In genomic region chr11:35714882-35715612, GRCh38 we compare ENCODE assay signal across 10 cellular contexts. TPM values are rescaled to one million over a fixed set of nuclear protein-coding genes. Genes with fewer than 3 reads are reported as not detected.
DNase-seq lines count a peak whose midpoint lies in the region; ATAC-seq and TF ChIP-seq lines count a peak whose summit lies in the region.
"Had no signal": no experiment of that assay in that cellular context is flagged by ENCODE, and none has a peak within 500 bp of the region (broad histone marks: within the 10 kb centered on the region; RNA-seq: fewer than 3 reads in every experiment).

No MANE protein-coding gene starts in this region.

- H3K27ac ChIP-seq in lower lobe of right lung: no peak overlapping the region
- H3K27ac ChIP-seq: 22Rv1, SK-N-MC had no signal

- H3K27ac Mint-ChIP-seq in activated CD4-positive, alpha-beta memory T cell treated with anti-CD3 and anti-CD28 coated beads for 36 hours: no peak overlapping the region

- intact Hi-C loops in activated CD4-positive, alpha-beta memory T cell treated with anti-CD3 and anti-CD28 coated beads for 36 hours (cut with micrococcal nuclease): loop anchor here (1.0 kb wide), 1 partner anchor 53 kb away; the partner anchor contains the start of gene TRIM44
- intact Hi-C loops in lower lobe of right lung (cut with DNase I): no loop called here

- ATAC-seq in HG02642 (IDR thresholded peaks at IDR 0.05; ENCODE audit: poor library complexity, unreplicated experiment): peak; percentile 86
- no peak for ATAC-seq in lower lobe of right lung

- H3K4me1 ChIP-seq in lower lobe of right lung: no peaks in the 10 kb centered on the region

- H3K4me3 Mint-ChIP-seq in activated CD4-positive, alpha-beta memory T cell treated with anti-CD3 and anti-CD28 coated beads for 36 hours: no peak overlapping the region

- H3K4me3 ChIP-seq in lower lobe of right lung: no peak overlapping the region
- H3K4me3 ChIP-seq: SK-N-MC had no signal

- no peaks in the 10 kb centered on the region for H3K36me3 ChIP-seq in lower lobe of right lung

- H3K4me1 Mint-ChIP-seq in activated CD4-positive, alpha-beta memory T cell treated with anti-CD3 and anti-CD28 coated beads for 36 hours (ENCODE audit: low read depth): peaks cover 31% of the 10 kb centered on the region

- H3K9me3 Mint-ChIP-seq in activated CD4-positive, alpha-beta memory T cell treated with anti-CD3 and anti-CD28 coated beads for 36 hours: peaks cover 12% of the 10 kb centered on the region

- H3K27me3 Mint-ChIP-seq in activated CD4-positive, alpha-beta memory T cell treated with anti-CD3 and anti-CD28 coated beads for 36 hours: no peaks in the 10 kb centered on the region

- no peaks in the 10 kb centered on the region for H3K27me3 ChIP-seq in lower lobe of right lung (ENCODE audit: low read depth)

- no peak for TF ChIP-seq CTCF in lower lobe of right lung (IDR thresholded peaks at IDR 0.05)

- H3K36me3 Mint-ChIP-seq in activated CD4-positive, alpha-beta memory T cell treated with anti-CD3 and anti-CD28 coated beads for 36 hours: peaks cover 7% of the 10 kb centered on the region

- no peaks in the 10 kb centered on the region for H3K9me3 ChIP-seq in lower lobe of right lung

- CTCF ChIA-PET in activated CD4-positive, alpha-beta memory T cell treated with anti-CD3 and anti-CD28 coated beads for 36 hours (lab: Charles Lee): no interaction called here

- DNase-seq in DMS53 (lab: John Stamatoyannopoulos, UW) (peak; percentile 2), DMS53 treated with DMSO at 0.1 percent for 48 hours (lab: John Stamatoyannopoulos, UW; ENCODE audit: unreplicated experiment) (no peak), putamen (ENCODE audit: low spot score) (peak; percentile 16), lower lobe of right lung (no peak), COR-L47 (lab: John Stamatoyannopoulos, UW) (no peak), inferior parietal cortex (ENCODE audit: extremely low spot score) (no peak)
- peak; percentile 60 for DNase-seq in activated CD4-positive, alpha-beta memory T cell treated with anti-CD3 and anti-CD28 coated beads for 36 hours

- POLR2A ChIA-PET in activated CD4-positive, alpha-beta memory T cell treated with anti-CD3 and anti-CD28 coated beads for 36 hours (lab: Charles Lee): no interaction called here

RNA-seq across cellular contexts. Expression of gene TRIM44, which starts 52.5 kb away (rescaled TPM):
- 10 to 100 TPM; 27.3 to 30.0 TPM for total RNA-seq in activated CD4-positive, alpha-beta memory T cell treated with anti-CD3 and anti-CD28 coated beads for 36 hours
- 62.8 TPM for total RNA-seq in lower lobe of right lung

Comparison
In these comparisons a context has a peak if more than half of its experiments do, and no peak if none do; other contexts are left out.
1. DNase-seq: peak in DMS53 (single experiment), activated CD4-positive, alpha-beta memory T cell treated with anti-CD3 and anti-CD28 coated beads for 36 hours (single experiment) and putamen (single experiment); none in DMS53 treated with DMSO at 0.1 percent for 48 hours (single experiment), lower lobe of right lung (single experiment), COR-L47 (single experiment) and inferior parietal cortex (single experiment).